8 cellular contexts compared by ENCODE assay signal in genomic region chr1:229342305-229342901, GRCh38. TPM values are rescaled to one million over a fixed set of nuclear protein-coding genes. Genes with fewer than 3 reads are reported as not detected.
DNase-seq lines count a peak whose midpoint lies in the region; ATAC-seq lines count a peak whose summit lies in the region.

No MANE protein-coding gene starts in this region.

- ATAC-seq in GM18870 (IDR thresholded peaks at IDR 0.05; ENCODE audit: unreplicated experiment): peak; percentile 31
- peak; percentile 54 for ATAC-seq in HG03103 (IDR thresholded peaks at IDR 0.05; ENCODE audit: low read depth, unreplicated experiment)

- DNase-seq in AG08396 (ENCODE audit: low spot score): peak; percentile 94
- peak; percentile 91 for DNase-seq in NCI-H2227 (lab: John Stamatoyannopoulos, UW; ENCODE audit: unreplicated experiment)
- DNase-seq in activated CD4-positive, alpha-beta T cell treated with anti-CD3 and anti-CD28 coated beads for 1 hour: peak; percentile 72
- peak; percentile 93 for DNase-seq in cerebellum (ENCODE audit: low spot score)
- DNase-seq in kidney tubule cell (ENCODE audit: low spot score): peak; percentile 77
- DNase-seq in stimulated activated CD4-positive, alpha-beta T cell treated with anti-CD3 and anti-CD28 coated beads, Interleukin-1b, Interleukin-23, amount 100 ng/mL, for 24 hours (ENCODE audit: low read depth in 4 of 4, low spot score in 1 of 4): peak; percentile 42 to 73 (median 62)

RNA-seq across cellular contexts. Expression of gene CCSAP, which starts 0.4 kb away (rescaled TPM):
- 62.5 TPM for total RNA-seq in cerebellum

Comparison
In these comparisons a context has a peak if more than half of its experiments do, and no peak if none do; other contexts are left out.
1. Peak in every context shown above with its lines: DNase-seq and ATAC-seq.